Comparison of ENCODE assay signal across 1 cellular context in the genomic region with DNA sequence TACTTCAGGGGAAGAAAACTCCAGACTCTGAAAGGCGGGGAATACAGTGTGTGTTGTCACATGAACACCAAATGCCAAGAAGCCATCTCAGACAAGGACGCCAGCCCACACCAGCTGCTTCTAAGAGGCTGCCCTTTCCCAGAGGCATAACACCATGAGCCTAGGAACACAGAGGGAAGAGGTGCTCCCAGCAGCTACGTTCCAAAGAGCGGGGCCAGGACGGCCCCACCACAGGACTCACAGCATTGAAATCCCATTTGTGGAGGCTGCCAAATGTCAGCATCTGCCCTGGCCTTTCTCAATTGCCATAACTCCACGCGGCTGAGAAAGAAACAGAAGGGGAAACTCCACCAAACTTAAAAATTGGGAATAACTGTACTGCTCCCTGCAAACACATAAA.
TF ChIP-seq lines count a peak whose summit lies in the region.

No MANE protein-coding gene starts in this region.

TF ChIP-seq in HCT116, 20 proteins besides CTCF, POLR2A, EP300 and RAD21 (continued from another document):
- TF ChIP-seq, protein P1, sequence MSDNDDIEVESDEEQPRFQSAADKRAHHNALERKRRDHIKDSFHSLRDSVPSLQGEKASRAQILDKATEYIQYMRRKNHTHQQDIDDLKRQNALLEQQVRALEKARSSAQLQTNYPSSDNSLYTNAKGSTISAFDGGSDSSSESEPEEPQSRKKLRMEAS (IDR thresholded peaks at IDR 0.05), result no peak
